ENCODE assay signal across 17 cellular contexts in the genomic region with DNA sequence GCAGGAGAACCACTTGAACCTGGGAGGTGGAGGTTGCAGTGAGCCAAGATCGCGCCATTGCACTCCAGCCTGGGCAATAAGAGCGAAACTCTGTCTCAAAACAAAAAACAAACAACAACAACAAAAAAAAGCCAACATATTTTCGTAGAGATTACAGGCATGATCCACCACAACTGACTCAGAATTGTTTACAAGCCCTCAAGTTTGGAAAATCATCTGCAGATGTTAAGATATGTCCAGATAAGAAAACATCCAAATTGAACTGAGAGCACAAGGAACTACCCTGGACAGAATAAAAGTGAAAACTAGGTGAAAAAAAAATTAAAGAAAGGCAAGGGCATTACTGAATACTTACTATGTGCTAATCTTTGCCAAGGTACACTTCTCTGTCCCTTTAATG.
A peak's percentile ranks its signal among the peaks of the same experiment; 100 is the strongest.
DNase-seq lines count a peak whose midpoint lies in the region; ATAC-seq, FAIRE-seq and TF ChIP-seq lines count a peak whose summit lies in the region.
"Had no signal": no experiment of that assay in that cellular context is flagged by ENCODE, and none has a peak within 500 bp of the region (broad histone marks: within the 10 kb centered on the region; RNA-seq: fewer than 3 reads in every experiment).

No MANE protein-coding gene starts in this region.

- no peak overlapping the region for H2AFZ ChIP-seq in DND-41 (ENCODE audit: low read depth, low read length)
- no peak overlapping the region for H2AFZ ChIP-seq in endothelial cell of umbilical vein (ENCODE audit: low read depth, low read length)
- H2AFZ ChIP-seq in mesenchymal stem cell (ENCODE audit: low read depth, low read length), result no peak overlapping the region
- H2AFZ ChIP-seq: PC-9 had no signal

- no peak overlapping the region for H2BK15ac ChIP-seq in mesenchymal stem cell (ENCODE audit: low read depth, poor library complexity, severe bottlenecking)

- peaks cover 0 to 10% (median 1%) of the 10 kb centered on the region in 5 donors for H3K27me3 Mint-ChIP-seq in naive thymus-derived CD8-positive, alpha-beta T cell

- in situ Hi-C loops in GM13976 (cut with MboI; ENCODE audit: low sequenced_read_pairs, unreplicated experiment), result no loop called here

- H3K4me2 ChIP-seq in DND-41 (ENCODE audit: insufficient read depth, low read length), result no peak overlapping the region
- no peak overlapping the region for H3K4me2 ChIP-seq in endothelial cell of umbilical vein (ENCODE audit: insufficient read depth, low read length)
- no peak overlapping the region for H3K4me2 ChIP-seq in mesenchymal stem cell (ENCODE audit: low read length, poor library complexity, severe bottlenecking)
- H3K4me2 ChIP-seq: PC-9 had no signal

- peak; percentile 15 for FAIRE-seq in endothelial cell of umbilical vein (lab: Jason Lieb, UNC)
- FAIRE-seq: GM18507 had no signal

- no TSS peak for BruUV-seq in endothelial cell of umbilical vein (replicated peaks; lab: Mats Ljungman, UMichigan)

- H3K9me1 ChIP-seq in endothelial cell of umbilical vein (replicated peaks; ENCODE audit: control insufficient read depth, extremely low read depth, insufficient read depth, low read length), result no peaks in the 10 kb centered on the region

- no peak overlapping the region for H3K4me3 Mint-ChIP-seq in naive thymus-derived CD8-positive, alpha-beta T cell
- H3K4me3 Mint-ChIP-seq: CD14-positive monocyte had no signal

- H3K4me1 ChIP-seq in DND-41 (ENCODE audit: insufficient read depth, low read length) (no peaks in the 10 kb centered on the region), endothelial cell of umbilical vein (ENCODE audit: control insufficient read depth, extremely low read depth, insufficient read depth, low read length) (no peaks in the 10 kb centered on the region), mesenchymal stem cell (ENCODE audit: control insufficient read depth, insufficient read depth, low read depth, low read length) (peaks cover 10% of the 10 kb centered on the region), suprapubic skin (no peaks in the 10 kb centered on the region)
- H3K4me1 ChIP-seq: Caco-2 had no signal

- no peak overlapping the region for H3K23ac ChIP-seq in mesenchymal stem cell (ENCODE audit: low read length in 2 of 2)

- no peaks in the 10 kb centered on the region for H3K36me3 Mint-ChIP-seq in naive thymus-derived CD8-positive, alpha-beta T cell
- H3K36me3 Mint-ChIP-seq: CD14-positive monocyte had no signal

- H2BK120ac ChIP-seq in mesenchymal stem cell (ENCODE audit: low read depth, low read length), result no peak overlapping the region

- no peaks in the 10 kb centered on the region for H3K36me3 ChIP-seq in DND-41 (ENCODE audit: insufficient read depth, low read length)
- H3K36me3 ChIP-seq in endothelial cell of umbilical vein (ENCODE audit: control insufficient read depth in 2 of 2, extremely low read depth in 1 of 2, insufficient read depth in 2 of 2, low read length in 2 of 2), result no peaks in the 10 kb centered on the region
- H3K36me3 ChIP-seq in mesenchymal stem cell (ENCODE audit: control insufficient read depth in 1 of 2, insufficient read depth in 2 of 2, low read depth in 1 of 2, low read length in 2 of 2), result no peaks in the 10 kb centered on the region
- H3K36me3 ChIP-seq in suprapubic skin, result no peaks in the 10 kb centered on the region

- H3K14ac ChIP-seq in mesenchymal stem cell (ENCODE audit: low read length in 2 of 2), result no peak overlapping the region

- CTCF ChIA-PET in endothelial cell of umbilical vein (lab: Charles Lee), result interaction anchor here (0.7 to 7.5 kb wide), 12 partner anchors 9 to 472 kb away, joined by 3 to 267 read pairs (median 6); partner anchors contain the start of gene WLS

- H3K9ac ChIP-seq in DND-41 (ENCODE audit: low read depth, low read length) (no peak overlapping the region), endothelial cell of umbilical vein (replicated peaks; ENCODE audit: extremely low read depth, insufficient read depth, low read length) (no peak overlapping the region), mesenchymal stem cell (ENCODE audit: low read length) (peak overlapping the region; percentile 51)

- H3K27me3 ChIP-seq in DND-41 (ENCODE audit: insufficient read depth, low read length, poor library complexity) (peaks cover 11% of the 10 kb centered on the region), endothelial cell of umbilical vein (ENCODE audit: control insufficient read depth in 2 of 2, insufficient read depth in 2 of 2, low read length in 2 of 2) (no peaks in the 10 kb centered on the region), mesenchymal stem cell (ENCODE audit: control insufficient read depth in 1 of 2, insufficient read depth in 1 of 2, low read length in 2 of 2) (no peaks in the 10 kb centered on the region), suprapubic skin (no peaks in the 10 kb centered on the region)

- dilution Hi-C loops in endothelial cell of umbilical vein (cut with MboI; ENCODE audit: extremely low pct_ligation_motif_present, low sequenced_read_pairs), result no loop called here

- POLR2A ChIA-PET in endothelial cell of umbilical vein (lab: Charles Lee), result no interaction called here
- POLR2A ChIA-PET in naive thymus-derived CD8-positive, alpha-beta T cell (lab: Charles Lee), result no interaction called here

- no peak overlapping the region for H4K8ac ChIP-seq in mesenchymal stem cell (ENCODE audit: low read length)

- intact Hi-C loops in endothelial cell of umbilical vein (cut with micrococcal nuclease), result no loop called here

- no peak overlapping the region for H2BK5ac ChIP-seq in mesenchymal stem cell (ENCODE audit: low read depth, low read length, poor library complexity, severe bottlenecking)

- no peak overlapping the region for H4K91ac ChIP-seq in mesenchymal stem cell (ENCODE audit: low read length)

- TF ChIP-seq CTCF in DND-41 (IDR thresholded peaks at IDR 0.05; ENCODE audit: borderline replicate concordance, extremely low read depth, low read length, poor library complexity, severe bottlenecking) (no peak), endothelial cell of umbilical vein (IDR thresholded peaks at IDR 0.05; ENCODE audit: extremely low read depth in 1 of 2, insufficient read depth in 1 of 2, low read depth in 1 of 2, low read length in 2 of 2) (no peak), suprapubic skin (IDR thresholded peaks at IDR 0.05) (no peak), GM13976 (IDR thresholded peaks at IDR 0.05; ENCODE audit: borderline replicate concordance, control extremely low read depth, extremely low read depth, insufficient read depth, missing control alignments) (no peak), coronary artery (IDR thresholded peaks at IDR 0.05) (no peak)

- TF ChIP-seq POLR2A in endothelial cell of umbilical vein (IDR thresholded peaks at IDR 0.05; ENCODE audit: low read depth, low read length) (no peak), suprapubic skin (IDR thresholded peaks at IDR 0.05) (no peak)

- H4K20me1 ChIP-seq in DND-41 (ENCODE audit: insufficient read depth, low read length) (no peaks in the 10 kb centered on the region), endothelial cell of umbilical vein (replicated peaks; ENCODE audit: control insufficient read depth, extremely low read depth, insufficient read depth, low read length) (no peaks in the 10 kb centered on the region)

- 89% methylated on average over 4 of the region's 4 CpGs for WGBS in mesenchymal stem cell
- WGBS in suprapubic skin, result 78% methylated on average over 4 of the region's 4 CpGs

- H3K27ac Mint-ChIP-seq in naive thymus-derived CD8-positive, alpha-beta T cell, result no peak overlapping the region
- H3K27ac Mint-ChIP-seq: CD14-positive monocyte had no signal

- TF ChIP-seq EP300 in suprapubic skin (IDR thresholded peaks at IDR 0.05), result no peak

- H3K79me2 ChIP-seq in DND-41 (ENCODE audit: insufficient read depth, low read length), result no peaks in the 10 kb centered on the region
- H3K79me2 ChIP-seq in endothelial cell of umbilical vein (ENCODE audit: control insufficient read depth, insufficient read depth, low read length), result no peaks in the 10 kb centered on the region

- H2AK5ac ChIP-seq in mesenchymal stem cell (ENCODE audit: low read length, severe bottlenecking), result no peak overlapping the region

- H3K9me3 ChIP-seq in DND-41 (ENCODE audit: insufficient read depth, low read length, severe bottlenecking) (no peaks in the 10 kb centered on the region), endothelial cell of umbilical vein (replicated peaks; ENCODE audit: control insufficient read depth, insufficient read depth, low read length) (no peaks in the 10 kb centered on the region), mesenchymal stem cell (ENCODE audit: control insufficient read depth, low read length) (no peaks in the 10 kb centered on the region), suprapubic skin (no peaks in the 10 kb centered on the region)
- H3K9me3 ChIP-seq: Caco-2 had no signal

- no peak overlapping the region for H3K27ac ChIP-seq in DND-41 (ENCODE audit: low read length)
- no peak overlapping the region for H3K27ac ChIP-seq in endothelial cell of umbilical vein (ENCODE audit: insufficient read depth, low read depth, low read length)
- H3K27ac ChIP-seq in mesenchymal stem cell (ENCODE audit: low read length, poor library complexity, severe bottlenecking), result no peak overlapping the region
- peak overlapping the region; percentile 60 for H3K27ac ChIP-seq in suprapubic skin
- H3K27ac ChIP-seq in coronary artery, result no peak overlapping the region
- H3K27ac ChIP-seq: HL-60, PC-9 had no signal

- peaks cover 0 to 2% (median 0%) of the 10 kb centered on the region in 9 donors for H3K9me3 Mint-ChIP-seq in naive thymus-derived CD8-positive, alpha-beta T cell

- no peaks in the 10 kb centered on the region for H3K79me1 ChIP-seq in mesenchymal stem cell (replicated peaks; ENCODE audit: low read length, poor library complexity, severe bottlenecking)

- H3K18ac ChIP-seq in mesenchymal stem cell (ENCODE audit: low read depth in 1 of 2, low read length in 2 of 2), result no peak overlapping the region

- peak overlapping the region in 1 of 2 experiments; percentile 54 for H2BK12ac ChIP-seq in mesenchymal stem cell (ENCODE audit: low read length in 2 of 2)

- DNase-seq in DND-41 (no peak), endothelial cell of umbilical vein (ENCODE audit: low read depth, low spot score) (no peak), mesenchymal stem cell (no peak), suprapubic skin (ENCODE audit: low spot score in 2 of 2) (no peak), GM19238 (ENCODE audit: insufficient read length, low spot score) (no peak), GM13976 (ENCODE audit: low spot score) (no peak), coronary artery (ENCODE audit: low spot score) (no peak)
- DNase-seq in naive thymus-derived CD8-positive, alpha-beta T cell, result no peak
- DNase-seq: Caco-2, KBM-7, NCI-H1092, NCI-H345, NCI-H69, PC-9 had no signal

- 0 out of 3 replicates have a peak, but pooled peaks have one; percentile 29 for ATAC-seq in DND-41 (ENCODE audit: insufficient read depth, low read depth)
- no peak for ATAC-seq in naive thymus-derived CD8-positive, alpha-beta T cell

- no peak overlapping the region for H3K4ac ChIP-seq in mesenchymal stem cell (ENCODE audit: low read depth in 1 of 2, low read length in 2 of 2)

- H3K4me1 Mint-ChIP-seq in naive thymus-derived CD8-positive, alpha-beta T cell, result peaks cover 0 to 2% (median 0%) of the 10 kb centered on the region in 4 donors

- H3K4me3 ChIP-seq in DND-41 (ENCODE audit: low read depth in 1 of 2, low read length in 2 of 2), result no peak overlapping the region
- no peak overlapping the region for H3K4me3 ChIP-seq in endothelial cell of umbilical vein (replicated peaks in 1 of 3; ENCODE audit: insufficient read depth in 1 of 3, low read depth in 1 of 3, low read length in 3 of 3)
- peak overlapping the region in 1 of 2 experiments; percentile 52 for H3K4me3 ChIP-seq in mesenchymal stem cell (ENCODE audit: insufficient read depth in 1 of 2, low read depth in 1 of 2, low read length in 2 of 2)
- no peak overlapping the region for H3K4me3 ChIP-seq in suprapubic skin
- no peak overlapping the region for H3K4me3 ChIP-seq in coronary artery
- H3K4me3 ChIP-seq: PC-9 had no signal
